ENCODE assay signal across 8 cellular contexts in genomic region chr14:55129428-55130193, GRCh38. TPM values are rescaled to one million over a fixed set of nuclear protein-coding genes. Genes with fewer than 3 reads are reported as not detected.
DNase-seq lines count a peak whose midpoint lies in the region; ATAC-seq and TF ChIP-seq lines count a peak whose summit lies in the region.

No MANE protein-coding gene starts in this region.

- H3K27me3 ChIP-seq in iPS-15b (ENCODE audit: control insufficient read depth, insufficient read depth, low read length) (peaks cover 47% of the 10 kb centered on the region), skeletal muscle tissue (ENCODE audit: control insufficient read depth in 3 of 3, insufficient read depth in 3 of 3, low read length in 3 of 3) (peaks cover 0 to 8% (median 0%) of the 10 kb centered on the region in 3 donors)

- H3K27ac ChIP-seq in skeletal muscle tissue (ENCODE audit: low read depth, low read length), result peak overlapping the region; percentile 85

- in situ Hi-C loops in astrocyte of the cerebellum (cut with HindIII; ENCODE audit: low sequenced_read_pairs), result loop anchor here (5.0 kb wide), 1 partner anchor 62 kb away; no protein-coding TSS in a partner anchor

- POLR2A ChIA-PET in T-cell (lab: Charles Lee), result interaction anchor here in 1 of 2 donors (0.6 kb wide), 1 partner anchor 40 kb away, joined by 5 read pairs; no protein-coding TSS in a partner anchor

- H3K36me3 ChIP-seq in iPS-15b (ENCODE audit: control insufficient read depth, insufficient read depth, low read length) (no peaks in the 10 kb centered on the region), skeletal muscle tissue (ENCODE audit: control insufficient read depth in 3 of 3, insufficient read depth in 3 of 3, low read length in 3 of 3) (peaks cover 0 to 3% (median 2%) of the 10 kb centered on the region in 3 donors)

- H3K9me3 ChIP-seq in iPS-15b (ENCODE audit: control insufficient read depth, insufficient read depth, low read length), result no peaks in the 10 kb centered on the region
- H3K9me3 ChIP-seq in skeletal muscle tissue (ENCODE audit: control insufficient read depth in 3 of 3, low read length in 3 of 3), result no peaks in the 10 kb centered on the region

- peak; percentile 69 for ATAC-seq in GM19023 (IDR thresholded peaks at IDR 0.05; ENCODE audit: unreplicated experiment)
- ATAC-seq in HG03103 (IDR thresholded peaks at IDR 0.05; ENCODE audit: low read depth, unreplicated experiment), result peak; percentile 54
- peak; percentile 67 to 78 (median 73) for ATAC-seq in T-cell (replicated peaks in 1 of 4)

- no peak overlapping the region for H3K9ac ChIP-seq in iPS-15b (ENCODE audit: low read depth, low read length)
- H3K9ac ChIP-seq in skeletal muscle tissue (ENCODE audit: low read depth in 1 of 3, low read length in 3 of 3), result peak overlapping the region; percentile 73 to 85 (median 74)

- H3K4me3 ChIP-seq in AG10803 (ENCODE audit: low read length), result peak overlapping the region; percentile 71
- peak overlapping the region; percentile 73 for H3K4me3 ChIP-seq in astrocyte of the cerebellum (ENCODE audit: low read depth, low read length)
- H3K4me3 ChIP-seq in iPS-15b (ENCODE audit: low read depth, low read length), result peak overlapping the region; percentile 61
- H3K4me3 ChIP-seq in skeletal muscle tissue (ENCODE audit: low read length in 3 of 3), result peak overlapping the region; percentile 74 to 86 (median 79)

- H3K27me3 Mint-ChIP-seq in T-cell, result peaks cover 8 to 32% of the 10 kb centered on the region in 2 donors

- no peaks in the 10 kb centered on the region for H3K36me3 Mint-ChIP-seq in T-cell

- TF ChIP-seq CTCF in AG10803 (conservative IDR thresholded peaks at IDR 0.05; ENCODE audit: low read length) (no peak), astrocyte of the cerebellum (IDR thresholded peaks at IDR 0.05; ENCODE audit: low read depth, low read length, missing control alignments) (no peak)

- no peaks in the 10 kb centered on the region for H3K9me3 Mint-ChIP-seq in T-cell

- H3K4me1 Mint-ChIP-seq in T-cell, result peaks cover 18 to 45% (median 28%) of the 10 kb centered on the region in 3 donors

- peak overlapping the region; percentile 31 to 52 for H3K27ac Mint-ChIP-seq in T-cell

- DNase-seq in AG10803 (ENCODE audit: low read depth), result peak; percentile 71
- peak in 30 of 34 experiments; percentile 2 to 49 (median 30) for DNase-seq in T-cell
- peak; percentile 12 for DNase-seq in astrocyte of the cerebellum (ENCODE audit: low read depth)
- DNase-seq in GDM1 (lab: John Stamatoyannopoulos, UW), result no peak

- CTCF ChIA-PET in T-cell (lab: Charles Lee), result interaction anchor here in 1 of 2 donors (1.0 kb wide), 1 partner anchor 79 kb away, joined by 3 read pairs; no protein-coding TSS in a partner anchor

- H3K4me1 ChIP-seq in iPS-15b (ENCODE audit: control insufficient read depth, insufficient read depth, low read length) (no peaks in the 10 kb centered on the region), skeletal muscle tissue (ENCODE audit: control insufficient read depth in 3 of 3, insufficient read depth in 3 of 3, low read length in 3 of 3) (peaks cover 13 to 30% (median 27%) of the 10 kb centered on the region in 3 donors)

- H3K4me3 Mint-ChIP-seq in T-cell, result peak overlapping the region; percentile 67 to 79 (median 76)

RNA-seq across cellular contexts. Expression of gene LGALS3, which starts 0.6 kb away (rescaled TPM):
- total RNA-seq in T-cell (10 to 100 TPM in 4 of 5 donors, 1 to 10 TPM in 1; 4.1 to 57.7 (median 35.8) TPM), skeletal muscle tissue (32.4 TPM)
